ENCODE assay signal across 24 cellular contexts in genomic region chr9:123005964-123006363, GRCh38.
"Had no signal": no experiment of that assay in that cellular context is flagged by ENCODE, and none has a peak within 500 bp of the region (broad histone marks: within the 10 kb centered on the region; RNA-seq: fewer than 3 reads in every experiment).

No MANE protein-coding gene starts in this region.

- H3K4me1 Mint-ChIP-seq: memory B cell; stimulated activated memory B cell treated with anti-CD40 and anti-IgM and Interleukin-4, amounts not matched to agents 10 μg/mL and 1 μg/mL and 100 μg/mL, for 72 hours had no signal

- H3K9me3 Mint-ChIP-seq: effector memory CD8-positive, alpha-beta T cell; memory B cell; mesothelial cell of epicardium; naive B cell; natural killer cell treated with Interleukin-12 subunit alpha and Interleukin-12 subunit beta and Interleukin-15 and Interleukin-18, amount 100 ng/mL, for 72 hours; neural progenitor cell; stimulated activated memory B cell treated with anti-CD40 and anti-IgM and Interleukin-4, amounts not matched to agents 10 μg/mL and 1 μg/mL and 100 μg/mL, for 72 hours; type B pancreatic cell had no signal

- H3K9ac ChIP-seq: neural progenitor cell had no signal

- H3K27ac Mint-ChIP-seq: memory B cell; naive B cell; natural killer cell treated with Interleukin-12 subunit alpha and Interleukin-12 subunit beta and Interleukin-15 and Interleukin-18, amount 100 ng/mL, for 72 hours; neural progenitor cell; stimulated activated memory B cell treated with anti-CD40 and anti-IgM and Interleukin-4, amounts not matched to agents 10 μg/mL and 1 μg/mL and 100 μg/mL, for 72 hours; type B pancreatic cell had no signal

- H3K9me3 ChIP-seq: esophagus squamous epithelium, gastrocnemius medialis, mucosa of descending colon, psoas muscle, sigmoid colon, spleen, testis, tibial artery had no signal

- H3K27ac ChIP-seq: esophagus squamous epithelium, gastrocnemius medialis, neural progenitor cell, psoas muscle, sigmoid colon, spleen, testis had no signal

- H3K27me3 Mint-ChIP-seq: effector memory CD8-positive, alpha-beta T cell; memory B cell; naive B cell; natural killer cell treated with Interleukin-12 subunit alpha and Interleukin-12 subunit beta and Interleukin-15 and Interleukin-18, amount 100 ng/mL, for 72 hours; stimulated activated memory B cell treated with anti-CD40 and anti-IgM and Interleukin-4, amounts not matched to agents 10 μg/mL and 1 μg/mL and 100 μg/mL, for 72 hours; type B pancreatic cell had no signal

- H3K4me3 Mint-ChIP-seq: effector memory CD8-positive, alpha-beta T cell; memory B cell; mesothelial cell of epicardium; naive B cell; natural killer cell treated with Interleukin-12 subunit alpha and Interleukin-12 subunit beta and Interleukin-15 and Interleukin-18, amount 100 ng/mL, for 72 hours; neural progenitor cell; stimulated activated memory B cell treated with anti-CD40 and anti-IgM and Interleukin-4, amounts not matched to agents 10 μg/mL and 1 μg/mL and 100 μg/mL, for 72 hours; type B pancreatic cell had no signal

- DNase-seq: cortex of kidney; effector memory CD8-positive, alpha-beta T cell; esophagus squamous epithelium; foreskin fibroblast; gastrocnemius medialis; head of caudate nucleus; mucosa of descending colon; naive B cell; psoas muscle; right cardiac atrium; sigmoid colon; spleen; stimulated activated CD4-positive, alpha-beta T cell treated with anti-CD3 and anti-CD28 coated beads, Interleukin-4, amount 100 ng/mL, for 4 hours; stimulated activated naive CD8-positive, alpha-beta T cell treated with anti-CD3 and anti-CD28 coated beads, Interleukin-15, Interleukin-2, amounts not matched to agents 100 U/mL and 50 U/mL, for 24 hours; substantia nigra; testis; tibial artery had no signal

- H3K4me3 ChIP-seq: esophagus squamous epithelium, gastrocnemius medialis, lung, mucosa of descending colon, neural progenitor cell, psoas muscle, sigmoid colon, spleen, testis, tibial artery had no signal
